ENCODE assay signal across 8 cellular contexts in the genomic region with DNA sequence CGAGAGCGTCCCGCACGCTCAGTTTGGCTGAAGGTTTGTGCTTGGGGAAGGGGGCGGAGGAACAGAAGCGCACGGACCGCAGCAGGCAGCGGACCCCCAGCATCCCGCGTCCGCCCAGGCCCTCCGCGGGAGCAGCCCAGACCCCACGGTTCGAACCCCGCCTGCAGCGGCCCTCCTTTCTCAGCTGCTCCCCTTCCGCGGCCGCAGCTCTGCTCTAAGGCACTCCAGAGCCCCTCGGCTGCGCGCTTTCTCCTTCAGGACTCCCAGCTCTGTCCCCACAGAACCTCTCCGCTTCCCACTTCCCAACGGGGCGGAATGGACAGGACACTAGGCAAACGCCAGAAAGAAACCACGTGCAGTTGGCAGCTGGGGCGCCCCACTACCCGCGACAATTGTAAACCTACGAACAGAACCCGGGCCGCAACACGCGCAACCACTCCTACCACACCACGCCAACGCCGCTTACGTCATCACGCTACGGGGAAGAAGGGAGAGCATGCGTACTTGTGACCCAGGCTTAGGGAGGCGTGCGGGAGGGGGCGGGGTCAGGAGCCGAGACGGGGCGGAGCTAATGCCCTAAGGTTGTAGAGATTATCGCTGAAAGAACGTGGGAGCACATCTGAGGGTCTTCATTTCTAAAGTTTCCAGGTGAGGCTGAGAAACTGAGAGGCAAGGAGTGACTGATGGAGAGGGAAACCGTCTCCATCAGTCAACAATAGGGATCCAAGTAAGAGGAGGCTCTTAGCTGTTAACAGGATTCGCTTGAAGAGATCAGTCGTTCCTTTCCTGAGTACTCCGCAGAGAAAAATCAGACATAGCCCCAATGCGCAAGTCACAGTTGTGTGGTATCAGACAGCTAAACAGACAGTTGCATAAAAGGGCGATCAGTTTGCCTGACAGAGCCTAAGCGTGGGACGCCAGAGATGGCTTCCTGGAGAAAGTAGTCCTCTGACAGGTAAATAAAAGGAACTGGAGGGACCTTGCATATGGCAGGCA. TPM values are rescaled to one million over a fixed set of nuclear protein-coding genes. Genes with fewer than 3 reads are reported as not detected.
DNase-seq lines count a peak whose midpoint lies in the region; ATAC-seq, FAIRE-seq and TF ChIP-seq lines count a peak whose summit lies in the region.

A gene with protein sequence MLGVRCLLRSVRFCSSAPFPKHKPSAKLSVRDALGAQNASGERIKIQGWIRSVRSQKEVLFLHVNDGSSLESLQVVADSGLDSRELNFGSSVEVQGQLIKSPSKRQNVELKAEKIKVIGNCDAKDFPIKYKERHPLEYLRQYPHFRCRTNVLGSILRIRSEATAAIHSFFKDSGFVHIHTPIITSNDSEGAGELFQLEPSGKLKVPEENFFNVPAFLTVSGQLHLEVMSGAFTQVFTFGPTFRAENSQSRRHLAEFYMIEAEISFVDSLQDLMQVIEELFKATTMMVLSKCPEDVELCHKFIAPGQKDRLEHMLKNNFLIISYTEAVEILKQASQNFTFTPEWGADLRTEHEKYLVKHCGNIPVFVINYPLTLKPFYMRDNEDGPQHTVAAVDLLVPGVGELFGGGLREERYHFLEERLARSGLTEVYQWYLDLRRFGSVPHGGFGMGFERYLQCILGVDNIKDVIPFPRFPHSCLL (minus strand): TSS at position 479 of the 996 bp plus-strand sequence. CDS start 376 bp downstream, at position 103.

- no peaks in the 10 kb centered on the region for H3K9me3 Mint-ChIP-seq in memory B cell

- peaks cover 11% of the 10 kb centered on the region for H3K23me2 ChIP-seq in H1 (ENCODE audit: low read depth, low read length)

- peaks cover 0 to 23% of the 10 kb centered on the region in 2 experiments; a peak in 2 of 4 replicates for H3K79me2 ChIP-seq in H1 (ENCODE audit: control insufficient read depth in 1 of 2, insufficient read depth in 2 of 2, low read length in 2 of 2)

- peak within 1 kb of the TSS; percentile 82 to 94 for H3K4me2 ChIP-seq in H1 (ENCODE audit: insufficient read depth in 1 of 2, low read depth in 2 of 2, low read length in 2 of 2)

- no peaks in the 10 kb centered on the region for H4K20me1 ChIP-seq in H1 (replicated peaks in 1 of 2; ENCODE audit: control insufficient read depth in 1 of 2, insufficient read depth in 2 of 2, low read length in 2 of 2)

- no peaks in the 10 kb centered on the region; a peak in 2 of 7 replicates for H3K4me1 ChIP-seq in H1 (replicated peaks in 1 of 4; ENCODE audit: control insufficient read depth in 3 of 4, insufficient read depth in 4 of 4, low read length in 3 of 4)

- H3K27me3 Mint-ChIP-seq in memory B cell = no peaks in the 10 kb centered on the region

- POLR2A ChIA-PET in H1 (lab: Charles Lee; ENCODE audit: partially characterized antibody) = interaction anchor here (0.8 to 2.4 kb wide), 7 partner anchors 9 to 436 kb away, joined by 3 to 13 read pairs (median 5); a partner anchor contains a TSS

- H3K36me3 Mint-ChIP-seq in memory B cell = peaks cover 15% of the 10 kb centered on the region

- peak within 1 kb of the TSS; percentile 87 for H3K56ac ChIP-seq in H1 (replicated peaks; ENCODE audit: insufficient read length, low read depth, low read length)

- H3K27ac Mint-ChIP-seq in memory B cell = peak within 1 kb of the TSS; percentile 91

- peak within 1 kb of the TSS; percentile 51 for H4K5ac ChIP-seq in H1 (ENCODE audit: insufficient read length, low read depth, low read length)

- peak within 1 kb of the TSS; percentile 92; the same call in 1 of the 2 replicates for H4K8ac ChIP-seq in H1 (ENCODE audit: extremely low read depth, insufficient read depth, low read length)

- no peaks in the 10 kb centered on the region for H3K9me3 ChIP-seq in H1 (ENCODE audit: insufficient read depth in 2 of 2, low read depth in 1 of 2, low read length in 1 of 2)

- H3K23ac ChIP-seq in H1 (ENCODE audit: insufficient read length) = no peak within 1 kb of the TSS

- H4K91ac ChIP-seq in H1 (replicated peaks; ENCODE audit: insufficient read length, low read length) = peak within 1 kb of the TSS; percentile 87

- peak within 1 kb of the TSS; percentile 88 to 93 (median 91) for H3K4me3 ChIP-seq in H1 (ENCODE audit: extremely low read depth in 1 of 4, insufficient read depth in 2 of 4, low read depth in 3 of 4, low read length in 4 of 4)

- no peak within 1 kb of the TSS for H2BK120ac ChIP-seq in H1 (replicated peaks; ENCODE audit: low read depth, low read length)

- peaks cover 20% of the 10 kb centered on the region for H3K4me1 Mint-ChIP-seq in memory B cell

- TF ChIP-seq EP300 in H1 (IDR thresholded peaks at IDR 0.05; ENCODE audit: borderline replicate concordance in 1 of 2, low read depth in 2 of 2, low read length in 2 of 2) = no peak

- H3K9ac ChIP-seq in H1 (replicated peaks in 1 of 4; ENCODE audit: extremely low read depth in 1 of 4, low read depth in 3 of 4, low read length in 3 of 4) = peak within 1 kb of the TSS; percentile 68 to 85 (median 80)

- no peak within 1 kb of the TSS for H2AK5ac ChIP-seq in H1 (ENCODE audit: low read depth, low read length)

- peak within 1 kb of the TSS; percentile 90 for H2BK5ac ChIP-seq in H1 (ENCODE audit: low read depth, low read length)

- H2AFZ ChIP-seq in H1 (ENCODE audit: low read length) = peak within 1 kb of the TSS; percentile 98

- peak within 1 kb of the TSS; percentile 88 for H3K4me3 Mint-ChIP-seq in memory B cell

- TF ChIP-seq POLR2A in H1 (IDR thresholded peaks at IDR 0.05; ENCODE audit: control extremely low read depth in 1 of 2, low read depth in 2 of 2, low read length in 2 of 2) = peak; percentile 21 to 80

- no peak within 1 kb of the TSS for H2BK20ac ChIP-seq in H1 (ENCODE audit: low read length)

- H2BK12ac ChIP-seq in H1 (ENCODE audit: low read depth, low read length) = peak within 1 kb of the TSS; percentile 28; the same call in 1 of the 2 replicates

- H3K18ac ChIP-seq in H1 (ENCODE audit: extremely low read depth, low read length) = peak within 1 kb of the TSS; percentile 98

- H3K27ac ChIP-seq in H1 (ENCODE audit: low read depth, low read length) = peak within 1 kb of the TSS; percentile 87

- WGBS in H1 (ENCODE audit: extremely low coverage in 1 of 2, insufficient coverage in 1 of 2, insufficient read length in 1 of 2, insufficient replicate concordance in 2 of 2, low coverage in 1 of 2, low lambda C conversion rate in 2 of 2, missing lambda C conversion rate in 1 of 2), 2 experiments = 3% methylated on average over 34 of the region's 60 CpGs; no CpG with 5 or more reads in 1 of the 2 experiments

- H3K27me3 ChIP-seq in H1 (replicated peaks in 1 of 4; ENCODE audit: control insufficient read depth in 3 of 4, extremely low read depth in 1 of 4, insufficient read depth in 3 of 4, low read length in 3 of 4) = no peaks in the 10 kb centered on the region

- H2BK15ac ChIP-seq in H1 (ENCODE audit: low read length) = no peak within 1 kb of the TSS

- peak; percentile 97 for DNase-seq in COLO668 (lab: John Stamatoyannopoulos, UW; ENCODE audit: unreplicated experiment)
- peak; percentile 91 for DNase-seq in HT1080 (ENCODE audit: low read depth)
- peak; percentile 96 for DNase-seq in NOMO-1 treated with DMSO at 0.1 percent for 48 hours (lab: John Stamatoyannopoulos, UW; ENCODE audit: unreplicated experiment)
- peak; percentile 96 to 97 for DNase-seq in activated CD8-positive, alpha-beta memory T cell treated with anti-CD3 and anti-CD28 coated beads for 4 hours (ENCODE audit: low read depth in 2 of 2)
- peak; percentile 87 to 96 for DNase-seq in H1 (ENCODE audit: low read depth in 1 of 2, low spot score in 2 of 2)
- DNase-seq in memory B cell (ENCODE audit: low spot score in 2 of 2) = peak; percentile 94
- DNase-seq in stimulated activated CD8-positive, alpha-beta memory T cell treated with anti-CD3 and anti-CD28 coated beads, Interleukin-12 subunit alpha, Interleukin-12 subunit beta, amount 100 ng/mL, for 24 hours (ENCODE audit: extremely low read depth) = peak; percentile 94

- no peak for TF ChIP-seq CTCF in H1 (IDR thresholded peaks at IDR 0.05; ENCODE audit: control extremely low read depth in 1 of 3, insufficient read depth in 1 of 3, low read depth in 1 of 3, low read length in 3 of 3)

- H3K14ac ChIP-seq in H1 (ENCODE audit: insufficient read length) = no peak within 1 kb of the TSS

- TF ChIP-seq RAD21 in H1 (IDR thresholded peaks at IDR 0.05 in 1 of 2, conservative IDR thresholded peaks at IDR 0.05 in 1 of 2; ENCODE audit: low read depth in 2 of 2, low read length in 2 of 2) = no peak

- CTCF ChIA-PET in H1 (lab: Charles Lee; ENCODE audit: partially characterized antibody) = interaction anchor here (0.9 to 4.9 kb wide), 5 partner anchors 10 to 347 kb away, joined by 3 to 35 read pairs (median 3); no protein-coding TSS in a partner anchor

- no peak for FAIRE-seq in H1 (lab: Jason Lieb, UNC)

- H3K79me1 ChIP-seq in H1 (ENCODE audit: low read depth, low read length) = no peaks in the 10 kb centered on the region; the same call in 1 of the 2 replicates

- ATAC-seq in GM21360 (IDR thresholded peaks at IDR 0.05; ENCODE audit: unreplicated experiment) = peak; percentile 96
- peak; percentile 96 for ATAC-seq in memory B cell (ENCODE audit: low read depth)

- H3K36me3 ChIP-seq in H1 (ENCODE audit: control insufficient read depth in 2 of 4, insufficient read depth in 4 of 4, low read length in 3 of 4) = peaks cover 3 to 21% (median 11%) of the 10 kb centered on the region in 4 experiments; a peak in 6 of 8 replicates

- peak within 1 kb of the TSS; percentile 90 for H3K4ac ChIP-seq in H1 (replicated peaks; ENCODE audit: insufficient read length, low read depth, low read length)

TF ChIP-seq in H1, 55 proteins besides CTCF, POLR2A, EP300 and RAD21 (continues in another document):
- TF ChIP-seq TAF1 (IDR thresholded peaks at IDR 0.05; ENCODE audit: low read depth, low read length) (peak; percentile 64), BCL11A (IDR thresholded peaks at IDR 0.05; ENCODE audit: low read depth in 2 of 2, low read length in 2 of 2) (no peak), ASH2L (IDR thresholded peaks at IDR 0.05; ENCODE audit: low read length) (peak; percentile 94), RNF2 (IDR thresholded peaks at IDR 0.05; ENCODE audit: borderline replicate concordance, low read depth, low read length, missing control alignments, poor library complexity, severe bottlenecking) (no peak), CREB1 (IDR thresholded peaks at IDR 0.05) (peak; percentile 95), PHF8 (conservative IDR thresholded peaks at IDR 0.05; ENCODE audit: low read depth, low read length) (peak; percentile 89)

RNA-seq across cellular contexts. Expression of the gene that starts here (rescaled TPM):
- total RNA-seq in HT1080 (2014; rRNA removed; shearing (Covaris generic)) = 17.9 and 25.1 TPM in 2 replicates
- polyA plus RNA-seq in HT1080 (2015; cell fraction: cytosol; rRNA removed) = 19.5 and 19.7 TPM in 2 replicates
- 23.7 and 28.9 TPM in 2 replicates for polyA plus RNA-seq in HT1080 (2015; cell fraction: nucleus; rRNA removed)
- 46.7 and 51.6 TPM in 2 replicates for total RNA-seq in H1 (2021; fragmentation: NEBNext Ultra II Directional; extraction: Animal tissue kit (Norgen Biotek cat#: 25700))
- 14.8 and 26.2 TPM in 2 replicates for polyA plus RNA-seq in H1 (2011; rRNA removed)
- polyA plus RNA-seq in H1 (2011; cell fraction: cytosol; rRNA removed) = 29.7 TPM
- 9.9 TPM for polyA plus RNA-seq in H1 (2011; cell fraction: nucleus; rRNA removed)
- 29.6 to 46.6 TPM (median 31.9 TPM) in 4 replicates for polyA plus RNA-seq in H1 (2012, experiment 1 of 2)
- polyA plus RNA-seq in H1 (2012, experiment 2 of 2) = 5.5 TPM
- polyA plus RNA-seq in H1 (2013, experiment 1 of 2) = 29.1 TPM
- polyA plus RNA-seq in H1 (2013, experiment 2 of 2) = 29.4 TPM
- polyA minus RNA-seq in H1 (2011; rRNA and poly(A)+ RNA removed) = 23.1 and 26.1 TPM in 2 replicates
- 24.7 TPM for polyA minus RNA-seq in H1 (2011; cell fraction: cytosol; rRNA and poly(A)+ RNA removed)
- polyA minus RNA-seq in H1 (2011; cell fraction: nucleus; rRNA and poly(A)+ RNA removed) = 38.0 TPM

Comparison
In these comparisons a context has a peak if more than half of its experiments do, and no peak if none do; other contexts are left out.
1. Peak in every context shown above with its lines: DNase-seq, ATAC-seq, H3K4me3 ChIP-seq and H3K27ac ChIP-seq.